ENCODE assay signal across 8 cellular contexts in the genomic region with DNA sequence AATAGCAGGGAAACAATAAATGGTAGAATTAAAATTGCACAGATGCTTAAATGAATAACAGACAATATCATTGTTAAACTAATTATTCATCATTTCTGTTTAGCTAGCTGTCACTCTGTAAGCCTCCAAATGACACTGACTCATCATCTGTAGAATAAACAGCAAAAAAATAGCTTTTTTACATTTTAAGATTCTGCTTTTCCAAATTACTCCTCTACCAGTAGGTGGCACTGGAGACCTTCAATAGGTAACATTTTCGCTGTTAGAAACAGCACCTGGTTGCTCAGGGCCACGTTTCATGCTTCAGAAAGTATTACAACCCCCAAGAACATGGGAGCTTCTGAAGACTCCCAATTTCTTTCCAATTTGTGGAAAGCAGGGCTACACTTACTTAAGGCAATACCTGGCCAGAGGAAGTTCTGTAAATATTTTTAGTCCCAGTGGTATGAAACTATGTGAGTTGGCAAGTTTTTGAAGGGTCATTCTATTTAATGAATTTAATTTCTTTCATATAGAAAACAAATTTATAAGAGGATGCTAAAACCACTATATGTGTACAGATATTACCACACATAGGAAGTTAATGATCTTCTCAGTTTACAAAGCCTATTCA. TPM values are rescaled to one million over a fixed set of nuclear protein-coding genes. Genes with fewer than 3 reads are reported as not detected.
DNase-seq lines count a peak whose midpoint lies in the region; ATAC-seq, FAIRE-seq and TF ChIP-seq lines count a peak whose summit lies in the region.

No MANE protein-coding gene starts in this region.

- TF ChIP-seq CTCF in D721Med (IDR thresholded peaks at IDR 0.05; ENCODE audit: insufficient read depth, missing control alignments) (peak; percentile 87), brain (conservative IDR thresholded peaks at IDR 0.05) (peak; percentile 79 to 89)

- intact Hi-C loops in posterior vena cava (cut with DNase I): no loop called here

- H3K27me3 Mint-ChIP-seq in brain: no peaks in the 10 kb centered on the region

- ATAC-seq in GM18907 (IDR thresholded peaks at IDR 0.05; ENCODE audit: unreplicated experiment) (peak; percentile 75), HG03457 (IDR thresholded peaks at IDR 0.05; ENCODE audit: unreplicated experiment) (peak; percentile 55)

- peaks cover 9% of the 10 kb centered on the region for H3K36me3 Mint-ChIP-seq in brain

- H3K4me3 Mint-ChIP-seq in brain: no peak overlapping the region

- DNase-seq in D721Med (ENCODE audit: insufficient read length, low spot score): no peak
- DNase-seq in NCI-H748 treated with DMSO at 0.1 percent for 48 hours (lab: John Stamatoyannopoulos, UW): peak; percentile 42
- DNase-seq in lung microvascular endothelial cell (ENCODE audit: low read depth in 2 of 2): peak; percentile 58 to 78
- no peak for DNase-seq in posterior vena cava (ENCODE audit: low spot score)
- no peak for DNase-seq in activated effector memory CD4-positive, alpha-beta T cell treated with Interleukin-2 at 50 U/mL for 16 hours

- H3K4me1 Mint-ChIP-seq in brain: peaks cover 5% of the 10 kb centered on the region

- no peak overlapping the region for H3K27ac Mint-ChIP-seq in brain

- FAIRE-seq in D721Med (lab: Jason Lieb, UNC): peak; percentile 61

- H3K9me3 Mint-ChIP-seq in brain: no peaks in the 10 kb centered on the region

RNA-seq across cellular contexts. Expression of gene TTN, which starts 45.4 kb away (rescaled TPM):
- not detected for polyA plus RNA-seq in brain (ENCODE audit: insufficient read depth, low read depth, low replicate concordance)
- total RNA-seq in lung microvascular endothelial cell (0.60 and 1.3 TPM in 2 replicates), posterior vena cava (1 to 10 TPM; 6.4 to 6.7 TPM)

Comparison
In these comparisons a context has a peak if more than half of its experiments do, and no peak if none do; other contexts are left out.
1. DNase-seq: peak in NCI-H748 treated with DMSO at 0.1 percent for 48 hours (single experiment) and lung microvascular endothelial cell (2 of 2); none in D721Med (single experiment), posterior vena cava (single experiment) and activated effector memory CD4-positive, alpha-beta T cell treated with Interleukin-2 at 50 U/mL for 16 hours (single experiment).